Comparison of ENCODE assay signal across 14 cellular contexts in the genomic region with DNA sequence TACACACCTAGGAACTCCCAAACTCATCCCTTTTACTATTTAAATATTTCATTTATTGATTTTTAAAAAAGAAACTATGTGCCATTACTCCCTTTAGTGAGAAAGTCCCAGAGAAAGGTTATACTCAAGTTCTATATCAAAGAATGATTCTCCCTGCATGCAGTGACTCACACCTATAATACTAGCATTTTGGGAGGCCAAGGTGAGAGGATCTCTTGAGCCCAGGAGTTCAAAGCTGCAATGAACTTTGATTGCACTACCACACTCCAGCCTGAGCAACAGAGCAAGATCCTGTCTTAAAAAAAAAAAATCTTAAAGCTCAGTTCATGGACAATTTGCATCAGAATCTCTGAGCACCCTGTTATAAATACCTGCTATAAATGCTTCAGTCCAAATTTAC. TPM values are rescaled to one million over a fixed set of nuclear protein-coding genes. Genes with fewer than 3 reads are reported as not detected.
DNase-seq lines count a peak whose midpoint lies in the region; ATAC-seq lines count a peak whose summit lies in the region.
"Had no signal": no experiment of that assay in that cellular context is flagged by ENCODE, and none has a peak within 500 bp of the region (broad histone marks: within the 10 kb centered on the region; RNA-seq: fewer than 3 reads in every experiment).

No MANE protein-coding gene starts in this region.

- H3K27me3 Mint-ChIP-seq in activated naive CD4-positive, alpha-beta T cell treated with anti-CD3 and anti-CD28 coated beads for 36 hours (ENCODE audit: low read depth) = no peaks in the 10 kb centered on the region
- H3K27me3 Mint-ChIP-seq in activated T-helper 2 cell treated with anti-CD3 and anti-CD28 coated beads, Interferon-gamma antibody, Interleukin-2, Interleukin-4, amounts not matched to agents 10 μg/mL and 5 μg/mL and 100 μg/mL, durations not matched to agents 14 hours and 24 hours and 36 hours (ENCODE audit: low read depth) = no peaks in the 10 kb centered on the region

- peak overlapping the region; percentile 59 for H3K27ac Mint-ChIP-seq in activated naive CD4-positive, alpha-beta T cell treated with anti-CD3 and anti-CD28 coated beads for 36 hours
- H3K27ac Mint-ChIP-seq in activated T-helper 2 cell treated with anti-CD3 and anti-CD28 coated beads, Interferon-gamma antibody, Interleukin-2, Interleukin-4, amounts not matched to agents 10 μg/mL and 5 μg/mL and 100 μg/mL, durations not matched to agents 14 hours and 24 hours and 36 hours = peak overlapping the region; percentile 68
- peak overlapping the region; percentile 36 for H3K27ac Mint-ChIP-seq in stimulated activated effector memory CD8-positive, alpha-beta T cell treated with anti-CD3 and anti-CD28 coated beads, Interleukin-12 subunit alpha, Interleukin-12 subunit beta, amount 100 ng/mL, for 72 hours

- H3K4me1 Mint-ChIP-seq in activated naive CD4-positive, alpha-beta T cell treated with anti-CD3 and anti-CD28 coated beads for 36 hours (ENCODE audit: low read depth) = peaks cover 16% of the 10 kb centered on the region
- peaks cover 34% of the 10 kb centered on the region for H3K4me1 Mint-ChIP-seq in activated T-helper 2 cell treated with anti-CD3 and anti-CD28 coated beads, Interferon-gamma antibody, Interleukin-2, Interleukin-4, amounts not matched to agents 10 μg/mL and 5 μg/mL and 100 μg/mL, durations not matched to agents 14 hours and 24 hours and 36 hours (ENCODE audit: low read depth)
- H3K4me1 Mint-ChIP-seq in stimulated activated effector memory CD8-positive, alpha-beta T cell treated with anti-CD3 and anti-CD28 coated beads, Interleukin-12 subunit alpha, Interleukin-12 subunit beta, amount 100 ng/mL, for 72 hours = peaks cover 19% of the 10 kb centered on the region

- no peak overlapping the region for H3K4me3 Mint-ChIP-seq in activated naive CD4-positive, alpha-beta T cell treated with anti-CD3 and anti-CD28 coated beads for 36 hours
- H3K4me3 Mint-ChIP-seq in activated T-helper 2 cell treated with anti-CD3 and anti-CD28 coated beads, Interferon-gamma antibody, Interleukin-2, Interleukin-4, amounts not matched to agents 10 μg/mL and 5 μg/mL and 100 μg/mL, durations not matched to agents 14 hours and 24 hours and 36 hours (ENCODE audit: low read depth) = no peak overlapping the region
- peak overlapping the region; percentile 46 for H3K4me3 Mint-ChIP-seq in stimulated activated effector memory CD8-positive, alpha-beta T cell treated with anti-CD3 and anti-CD28 coated beads, Interleukin-12 subunit alpha, Interleukin-12 subunit beta, amount 100 ng/mL, for 72 hours

- ATAC-seq in GM21447 (IDR thresholded peaks at IDR 0.05; ENCODE audit: unreplicated experiment) (peak; percentile 10), HG02852 (IDR thresholded peaks at IDR 0.05; ENCODE audit: unreplicated experiment) (no peak), HG02938 (IDR thresholded peaks at IDR 0.05; ENCODE audit: unreplicated experiment) (no peak)
- ATAC-seq in stimulated activated effector memory CD8-positive, alpha-beta T cell treated with anti-CD3 and anti-CD28 coated beads, Interleukin-12 subunit alpha, Interleukin-12 subunit beta, amount 100 ng/mL, for 72 hours = no peak
- ATAC-seq: HCT116 had no signal

- DNase-seq in activated naive CD4-positive, alpha-beta T cell treated with anti-CD3 and anti-CD28 coated beads for 36 hours = peak; percentile 39
- no peak for DNase-seq in activated naive CD4-positive, alpha-beta T cell treated with Interleukin-2 at 50 U/mL for 16 hours
- no peak for DNase-seq in activated T-helper 2 cell treated with anti-CD3 and anti-CD28 coated beads, Interferon-gamma antibody, Interleukin-2, Interleukin-4, amounts not matched to agents 10 μg/mL and 5 μg/mL and 100 μg/mL, durations not matched to agents 14 hours and 24 hours and 36 hours (ENCODE audit: low spot score)
- no peak for DNase-seq in stimulated activated effector memory CD8-positive, alpha-beta T cell treated with anti-CD3 and anti-CD28 coated beads, Interleukin-12 subunit alpha, Interleukin-12 subunit beta, amount 100 ng/mL, for 72 hours (ENCODE audit: low spot score in 2 of 2)
- DNase-seq: BE2C, DMS 273 treated with DMSO at 0.1 percent for 48 hours, IMR-90, NCI-H187 treated with DMSO at 0.1 percent for 48 hours, NCI-H2171, NCI-H774 had no signal

- CTCF ChIA-PET in activated naive CD4-positive, alpha-beta T cell treated with anti-CD3 and anti-CD28 coated beads for 36 hours (lab: Charles Lee) = interaction anchor here (0.6 to 1.0 kb wide), 2 partner anchors 14 to 118 kb away, joined by 3 to 4 read pairs; no protein-coding TSS in a partner anchor

- peaks cover 14% of the 10 kb centered on the region for H3K9me3 Mint-ChIP-seq in activated naive CD4-positive, alpha-beta T cell treated with anti-CD3 and anti-CD28 coated beads for 36 hours
- peaks cover 18% of the 10 kb centered on the region for H3K9me3 Mint-ChIP-seq in activated T-helper 2 cell treated with anti-CD3 and anti-CD28 coated beads, Interferon-gamma antibody, Interleukin-2, Interleukin-4, amounts not matched to agents 10 μg/mL and 5 μg/mL and 100 μg/mL, durations not matched to agents 14 hours and 24 hours and 36 hours
- peaks cover 4% of the 10 kb centered on the region for H3K9me3 Mint-ChIP-seq in stimulated activated effector memory CD8-positive, alpha-beta T cell treated with anti-CD3 and anti-CD28 coated beads, Interleukin-12 subunit alpha, Interleukin-12 subunit beta, amount 100 ng/mL, for 72 hours

- intact Hi-C loops in activated naive CD4-positive, alpha-beta T cell treated with anti-CD3 and anti-CD28 coated beads for 36 hours (cut with micrococcal nuclease) = loop anchor here (1.0 to 10.0 kb wide), 4 partner anchors 8 to 1077 kb away; partner anchors contain the start of genes PI4K2B and ZCCHC4
- intact Hi-C loops in activated T-helper 2 cell treated with anti-CD3 and anti-CD28 coated beads, Interferon-gamma antibody, Interleukin-2, Interleukin-4, amounts not matched to agents 10 μg/mL and 5 μg/mL and 100 μg/mL, durations not matched to agents 14 hours and 24 hours and 36 hours (cut with micrococcal nuclease) = no loop called here

- no peaks in the 10 kb centered on the region for H3K36me3 Mint-ChIP-seq in activated naive CD4-positive, alpha-beta T cell treated with anti-CD3 and anti-CD28 coated beads for 36 hours (ENCODE audit: low read depth)
- H3K36me3 Mint-ChIP-seq in activated T-helper 2 cell treated with anti-CD3 and anti-CD28 coated beads, Interferon-gamma antibody, Interleukin-2, Interleukin-4, amounts not matched to agents 10 μg/mL and 5 μg/mL and 100 μg/mL, durations not matched to agents 14 hours and 24 hours and 36 hours (ENCODE audit: low read depth) = peaks cover 23% of the 10 kb centered on the region
- no peaks in the 10 kb centered on the region for H3K36me3 Mint-ChIP-seq in stimulated activated effector memory CD8-positive, alpha-beta T cell treated with anti-CD3 and anti-CD28 coated beads, Interleukin-12 subunit alpha, Interleukin-12 subunit beta, amount 100 ng/mL, for 72 hours

RNA-seq across cellular contexts. Expression of gene RBPJ, which starts 9.2 kb away (rescaled TPM):
- 100 to 1,000 TPM; 114 to 118 TPM for total RNA-seq in activated naive CD4-positive, alpha-beta T cell treated with anti-CD3 and anti-CD28 coated beads for 36 hours
- 527 and 540 TPM in 2 replicates for total RNA-seq in activated T-helper 2 cell treated with anti-CD3 and anti-CD28 coated beads, Interferon-gamma antibody, Interleukin-2, Interleukin-4, amounts not matched to agents 10 μg/mL and 5 μg/mL and 100 μg/mL, durations not matched to agents 14 hours and 24 hours and 36 hours
